In genomic region chr11:1750840-1751520, GRCh38 we compare ENCODE assay signal across 15 cellular contexts. TPM values are rescaled to one million over a fixed set of nuclear protein-coding genes. Genes with fewer than 3 reads are reported as not detected.
DNase-seq lines count a peak whose midpoint lies in the region; ATAC-seq and TF ChIP-seq lines count a peak whose summit lies in the region.
"Had no signal": no experiment of that assay in that cellular context is flagged by ENCODE, and none has a peak within 500 bp of the region (broad histone marks: within the 10 kb centered on the region; RNA-seq: fewer than 3 reads in every experiment).

No MANE protein-coding gene starts in this region.

- H3K27ac Mint-ChIP-seq in chondrocyte (ENCODE audit: unreplicated experiment) (peak overlapping the region; percentile 99), T-helper 17 cell (no peak overlapping the region)
- H3K27ac Mint-ChIP-seq in activated T-helper 2 cell treated with anti-CD3 and anti-CD28 coated beads, Interferon-gamma antibody, Interleukin-2, Interleukin-4, amounts not matched to agents 10 μg/mL and 5 μg/mL and 100 μg/mL, durations not matched to agents 14 hours and 24 hours and 36 hours = no peak overlapping the region
- peak overlapping the region in 1 of 2 donors; percentile 35 for H3K27ac Mint-ChIP-seq in stimulated activated naive CD8-positive, alpha-beta T cell treated with anti-CD3 and anti-CD28 coated beads, Interleukin-15, amount 100 ng/mL, for 72 hours
- H3K27ac Mint-ChIP-seq: activated naive CD8-positive, alpha-beta T cell treated with anti-CD3 and anti-CD28 coated beads, Interleukin-2, amount 10 ng/mL, durations not matched to agents 7 days and 5 days had no signal

- H3K27me3 Mint-ChIP-seq in chondrocyte (ENCODE audit: low read depth) (no peaks in the 10 kb centered on the region), T-helper 17 cell (peaks cover 15% of the 10 kb centered on the region)
- H3K27me3 Mint-ChIP-seq in activated T-helper 2 cell treated with anti-CD3 and anti-CD28 coated beads, Interferon-gamma antibody, Interleukin-2, Interleukin-4, amounts not matched to agents 10 μg/mL and 5 μg/mL and 100 μg/mL, durations not matched to agents 14 hours and 24 hours and 36 hours (ENCODE audit: low read depth) = peaks cover 18% of the 10 kb centered on the region
- H3K27me3 Mint-ChIP-seq in stimulated activated naive CD8-positive, alpha-beta T cell treated with anti-CD3 and anti-CD28 coated beads, Interleukin-15, amount 100 ng/mL, for 72 hours = peaks cover 19% of the 10 kb centered on the region

- no peak for TF ChIP-seq CTCF in chondrocyte (IDR thresholded peaks at IDR 0.05)
- no peak for TF ChIP-seq CTCF in tibial artery (IDR thresholded peaks at IDR 0.05)
- no peak for TF ChIP-seq CTCF in testis (IDR thresholded peaks at IDR 0.05)

- H3K9me3 ChIP-seq in tibial artery (no peaks in the 10 kb centered on the region), T-helper 17 cell (ENCODE audit: control insufficient read depth, low read length, poor library complexity, severe bottlenecking) (no peaks in the 10 kb centered on the region), testis (no peaks in the 10 kb centered on the region)

- peak overlapping the region; percentile 88 to 91 for H3K27ac ChIP-seq in tibial artery
- peak overlapping the region in 1 of 2 donors; percentile 44 for H3K27ac ChIP-seq in testis
- H3K27ac ChIP-seq: HL-60 had no signal

- TF ChIP-seq POLR2A in testis (IDR thresholded peaks at IDR 0.05) = no peak

- H3K4me1 ChIP-seq in tibial artery (peaks cover 0 to 73% (median 57%) of the 10 kb centered on the region in 4 donors), testis (peaks cover 33% of the 10 kb centered on the region)

- 45 to 60% methylated on average over 6 to 13 of the region's 13 CpGs for WGBS in testis, 2 donors

- ATAC-seq in T-helper 17 cell = no peak
- no peak for ATAC-seq in stimulated activated naive CD8-positive, alpha-beta T cell treated with anti-CD3 and anti-CD28 coated beads, Interleukin-15, amount 100 ng/mL, for 72 hours
- ATAC-seq: activated CD8-positive, alpha-beta T cell treated with anti-CD3 and anti-CD28 coated beads, Interleukin-2, amount 10 ng/mL, durations not matched to agents 7 days and 5 days had no signal

- H3K4me3 Mint-ChIP-seq in chondrocyte (ENCODE audit: unreplicated experiment) (peak overlapping the region; percentile 92), T-helper 17 cell (no peak overlapping the region)
- H3K4me3 Mint-ChIP-seq in activated T-helper 2 cell treated with anti-CD3 and anti-CD28 coated beads, Interferon-gamma antibody, Interleukin-2, Interleukin-4, amounts not matched to agents 10 μg/mL and 5 μg/mL and 100 μg/mL, durations not matched to agents 14 hours and 24 hours and 36 hours (ENCODE audit: low read depth) = no peak overlapping the region
- H3K4me3 Mint-ChIP-seq in stimulated activated naive CD8-positive, alpha-beta T cell treated with anti-CD3 and anti-CD28 coated beads, Interleukin-15, amount 100 ng/mL, for 72 hours = no peak overlapping the region
- H3K4me3 Mint-ChIP-seq: activated CD8-positive, alpha-beta T cell treated with anti-CD3 and anti-CD28 coated beads, Interleukin-2, amount 10 ng/mL, durations not matched to agents 7 days and 5 days had no signal

- DNase-seq in M059J (ENCODE audit: low read depth) (peak; percentile 50), chondrocyte (ENCODE audit: low spot score) (peak; percentile 90), medulla oblongata (ENCODE audit: extremely low spot score) (peak; percentile 62), tibial artery (peak in 1 of 2 donors; percentile 70), T-helper 17 cell (no peak), testis (no peak)
- no peak for DNase-seq in activated T-helper 2 cell treated with anti-CD3 and anti-CD28 coated beads, Interferon-gamma antibody, Interleukin-2, Interleukin-4, amounts not matched to agents 10 μg/mL and 5 μg/mL and 100 μg/mL, durations not matched to agents 14 hours and 24 hours and 36 hours (ENCODE audit: low spot score)
- no peak for DNase-seq in stimulated activated naive CD8-positive, alpha-beta T cell treated with anti-CD3 and anti-CD28 coated beads, Interleukin-15, amount 100 ng/mL, for 72 hours
- DNase-seq: activated CD8-positive, alpha-beta T cell treated with anti-CD3 and anti-CD28 coated beads, Interleukin-2, amount 10 ng/mL, durations not matched to agents 7 days and 5 days; effector CD8-positive, alpha-beta T cell; NCI-H1105; NCI-H774 had no signal

- H3K4me3 ChIP-seq in tibial artery (peak overlapping the region in 1 of 2 donors; percentile 85), testis (no peak overlapping the region)

- intact Hi-C loops in tibial artery (cut with DNase I; ENCODE audit: low total_unique reads) (loop anchor here (10.0 kb wide), 1 partner anchor 186 kb away; no protein-coding TSS in a partner anchor), testis (cut with DNase I; ENCODE audit: low total_unique reads) (no loop called here)
- intact Hi-C loops in activated T-helper 2 cell treated with anti-CD3 and anti-CD28 coated beads, Interferon-gamma antibody, Interleukin-2, Interleukin-4, amounts not matched to agents 10 μg/mL and 5 μg/mL and 100 μg/mL, durations not matched to agents 14 hours and 24 hours and 36 hours (cut with micrococcal nuclease) = no loop called here

- H3K4me1 Mint-ChIP-seq in chondrocyte (ENCODE audit: low read depth) (peaks cover 73% of the 10 kb centered on the region), T-helper 17 cell (peaks cover 24% of the 10 kb centered on the region)
- H3K4me1 Mint-ChIP-seq in activated T-helper 2 cell treated with anti-CD3 and anti-CD28 coated beads, Interferon-gamma antibody, Interleukin-2, Interleukin-4, amounts not matched to agents 10 μg/mL and 5 μg/mL and 100 μg/mL, durations not matched to agents 14 hours and 24 hours and 36 hours (ENCODE audit: low read depth) = peaks cover 7% of the 10 kb centered on the region
- H3K4me1 Mint-ChIP-seq in stimulated activated naive CD8-positive, alpha-beta T cell treated with anti-CD3 and anti-CD28 coated beads, Interleukin-15, amount 100 ng/mL, for 72 hours = peaks cover 48% of the 10 kb centered on the region

- no peaks in the 10 kb centered on the region for H3K9me3 Mint-ChIP-seq in chondrocyte (ENCODE audit: low read depth)
- H3K9me3 Mint-ChIP-seq in activated T-helper 2 cell treated with anti-CD3 and anti-CD28 coated beads, Interferon-gamma antibody, Interleukin-2, Interleukin-4, amounts not matched to agents 10 μg/mL and 5 μg/mL and 100 μg/mL, durations not matched to agents 14 hours and 24 hours and 36 hours = peaks cover 3% of the 10 kb centered on the region
- H3K9me3 Mint-ChIP-seq in stimulated activated naive CD8-positive, alpha-beta T cell treated with anti-CD3 and anti-CD28 coated beads, Interleukin-15, amount 100 ng/mL, for 72 hours = peaks cover 3 to 5% of the 10 kb centered on the region in 2 donors

- H3K36me3 Mint-ChIP-seq in chondrocyte (ENCODE audit: low read depth) (peaks cover 24% of the 10 kb centered on the region), T-helper 17 cell (ENCODE audit: low read depth) (no peaks in the 10 kb centered on the region)
- peaks cover 14% of the 10 kb centered on the region for H3K36me3 Mint-ChIP-seq in activated T-helper 2 cell treated with anti-CD3 and anti-CD28 coated beads, Interferon-gamma antibody, Interleukin-2, Interleukin-4, amounts not matched to agents 10 μg/mL and 5 μg/mL and 100 μg/mL, durations not matched to agents 14 hours and 24 hours and 36 hours (ENCODE audit: low read depth)

- H3K36me3 ChIP-seq in tibial artery (peaks cover 30 to 43% (median 42%) of the 10 kb centered on the region in 3 donors), testis (ENCODE audit: low read depth, missing control alignments) (no peaks in the 10 kb centered on the region)

- no peaks in the 10 kb centered on the region for H3K27me3 ChIP-seq in tibial artery
- no peaks in the 10 kb centered on the region for H3K27me3 ChIP-seq in testis

RNA-seq across cellular contexts. Expression of gene IFITM10, which starts 0.6 kb away (rescaled TPM):
- total RNA-seq in M059J (2014; rRNA removed; shearing (Covaris generic)) = 2.7 and 11.4 TPM in 2 replicates
- total RNA-seq in chondrocyte (39.8 to 159 TPM (median 41.2 TPM) in 3 replicates), T-helper 17 cell (under 1 TPM; 0.78 to 0.90 TPM), testis (1 to 10 TPM; 6.0 to 9.6 TPM)
- total RNA-seq in activated T-helper 2 cell treated with anti-CD3 and anti-CD28 coated beads, Interferon-gamma antibody, Interleukin-2, Interleukin-4, amounts not matched to agents 10 μg/mL and 5 μg/mL and 100 μg/mL, durations not matched to agents 14 hours and 24 hours and 36 hours = 0.14 and 0.34 TPM in 2 replicates
- 2.6 TPM for polyA plus RNA-seq in testis (ENCODE audit: insufficient read depth, low read depth, low replicate concordance)

RNA-seq across cellular contexts. Expression of gene CTSD, which starts 12.7 kb away (rescaled TPM):
- 974 and 1,095 TPM in 2 replicates for total RNA-seq in M059J (2014; rRNA removed; shearing (Covaris generic))
- total RNA-seq in chondrocyte (935 to 3,230 TPM (median 949 TPM) in 3 replicates), T-helper 17 cell (10 to 100 TPM; 79.6 to 83.2 TPM), testis (100 to 1,000 TPM; 522 to 897 TPM)
- total RNA-seq in activated T-helper 2 cell treated with anti-CD3 and anti-CD28 coated beads, Interferon-gamma antibody, Interleukin-2, Interleukin-4, amounts not matched to agents 10 μg/mL and 5 μg/mL and 100 μg/mL, durations not matched to agents 14 hours and 24 hours and 36 hours = 73.5 and 76.3 TPM in 2 replicates
- polyA plus RNA-seq in testis (ENCODE audit: insufficient read depth, low read depth, low replicate concordance) = 486 TPM

RNA-seq across cellular contexts. Expression of gene KRTAP5-6, which starts 54.0 kb away (rescaled TPM):
- not detected in 2 replicates for total RNA-seq in M059J (2014; rRNA removed; shearing (Covaris generic))
- total RNA-seq in chondrocyte = not detected in 3 replicates
- not detected for total RNA-seq in T-helper 17 cell
- not detected in 2 replicates for total RNA-seq in activated T-helper 2 cell treated with anti-CD3 and anti-CD28 coated beads, Interferon-gamma antibody, Interleukin-2, Interleukin-4, amounts not matched to agents 10 μg/mL and 5 μg/mL and 100 μg/mL, durations not matched to agents 14 hours and 24 hours and 36 hours
- total RNA-seq in testis = not detected
- not detected for polyA plus RNA-seq in testis (ENCODE audit: insufficient read depth, low read depth, low replicate concordance)
- total RNA-seq: activated CD8-positive, alpha-beta T cell treated with anti-CD3 and anti-CD28 coated beads, Interleukin-2, amount 10 ng/mL, durations not matched to agents 7 days and 5 days; activated naive CD8-positive, alpha-beta T cell treated with anti-CD3 and anti-CD28 coated beads, Interleukin-2, amount 10 ng/mL, durations not matched to agents 7 days and 5 days; T-helper 1 cell treated with Interleukin-12 subunit alpha and Interleukin-12 subunit beta and Interleukin-4 antibody, amounts not matched to agents 30 ng/mL and 1 ng/mL, for 36 hours had no signal

Comparison
In these comparisons a context has a peak if more than half of its experiments do, and no peak if none do; other contexts are left out.
1. DNase-seq: peak in M059J (single experiment), chondrocyte (single experiment) and medulla oblongata (single experiment); none in T-helper 17 cell (0 of 3), activated T-helper 2 cell treated with anti-CD3 and anti-CD28 coated beads, Interferon-gamma antibody, Interleukin-2, Interleukin-4, amounts not matched to agents 10 μg/mL and 5 μg/mL and 100 μg/mL, durations not matched to agents 14 hours and 24 hours and 36 hours (single experiment), testis (single experiment) and stimulated activated naive CD8-positive, alpha-beta T cell treated with anti-CD3 and anti-CD28 coated beads, Interleukin-15, amount 100 ng/mL, for 72 hours (0 of 2).